In genomic region chr9:137187386-137187785, GRCh38 we compare ENCODE assay signal across 8 cellular contexts. TPM values are rescaled to one million over a fixed set of nuclear protein-coding genes. Genes with fewer than 3 reads are reported as not detected.
DNase-seq lines count a peak whose midpoint lies in the region; ATAC-seq and TF ChIP-seq lines count a peak whose summit lies in the region.

No MANE protein-coding gene starts in this region.

- DNase-seq in right atrium auricular region (ENCODE audit: low spot score) (no peak), Right ventricle myocardium inferior (ENCODE audit: missing footprints) (no peak), mammary epithelial cell (no peak), COLO668 (lab: John Stamatoyannopoulos, UW; ENCODE audit: unreplicated experiment) (no peak)

- H3K27me3 ChIP-seq in right atrium auricular region (no peaks in the 10 kb centered on the region), mammary epithelial cell (ENCODE audit: insufficient read depth, low read length) (no peaks in the 10 kb centered on the region), mucosa of stomach (ENCODE audit: control insufficient read depth, insufficient read depth, low read length) (no peaks in the 10 kb centered on the region)

- H3K9ac ChIP-seq in mammary epithelial cell (ENCODE audit: insufficient read depth, low read length) (peak overlapping the region; percentile 16), mucosa of stomach (ENCODE audit: low read length) (peak overlapping the region; percentile 89)

- H3K27ac ChIP-seq in right atrium auricular region, result no peak overlapping the region
- H3K27ac ChIP-seq in mammary epithelial cell (ENCODE audit: insufficient read depth, low read depth, low read length), result no peak overlapping the region

- ATAC-seq in Right ventricle myocardium inferior (no peak), HG02642 (IDR thresholded peaks at IDR 0.05; ENCODE audit: poor library complexity, unreplicated experiment) (no peak), HG03460 (IDR thresholded peaks at IDR 0.05; ENCODE audit: unreplicated experiment) (no peak), GM21723 (IDR thresholded peaks at IDR 0.05; ENCODE audit: unreplicated experiment) (no peak)

- no peaks in the 10 kb centered on the region for H3K9me3 ChIP-seq in right atrium auricular region
- no peaks in the 10 kb centered on the region for H3K9me3 ChIP-seq in mammary epithelial cell (replicated peaks; ENCODE audit: insufficient read depth, low read length)
- no peaks in the 10 kb centered on the region for H3K9me3 ChIP-seq in mucosa of stomach (ENCODE audit: control insufficient read depth, low read length)

- peaks cover 55% of the 10 kb centered on the region for H3K79me2 ChIP-seq in mammary epithelial cell (ENCODE audit: insufficient read depth, low read length)

- peak overlapping the region; percentile 84 to 98 for H3K4me3 ChIP-seq in right atrium auricular region
- peak overlapping the region; percentile 87 to 98 (median 92) for H3K4me3 ChIP-seq in mammary epithelial cell (replicated peaks in 1 of 3; ENCODE audit: insufficient read depth in 1 of 3, low read depth in 2 of 3, low read length in 3 of 3)
- H3K4me3 ChIP-seq in mucosa of stomach (ENCODE audit: low read length), result peak overlapping the region; percentile 91

- CTCF ChIA-PET in mammary epithelial cell (lab: Charles Lee; ENCODE audit: low non-redundant PET), result no interaction called here

- H3K4me2 ChIP-seq in mammary epithelial cell (ENCODE audit: insufficient read depth, low read depth, low read length), result peak overlapping the region; percentile 91

- intact Hi-C loops in Right ventricle myocardium inferior (cut with DNase I), result loop anchor here (5.0 kb wide), 2 partner anchors 50 to 60 kb away; no protein-coding TSS in a partner anchor
- intact Hi-C loops in mammary epithelial cell (cut with micrococcal nuclease), result no loop called here

- BruUV-seq in mammary epithelial cell (replicated peaks; lab: Mats Ljungman, UMichigan), result no TSS peak

- dilution Hi-C loops in mammary epithelial cell (cut with HindIII; ENCODE audit: low sequenced_read_pairs), result no loop called here

- 74% methylated on average over 13 of the region's 15 CpGs for WGBS in mammary epithelial cell (ENCODE audit: low coverage, missing lambda C conversion rate)

- H2AFZ ChIP-seq in mammary epithelial cell (ENCODE audit: low read depth, low read length), result no peak overlapping the region

- H3K4me1 ChIP-seq in right atrium auricular region (peaks cover 0 to 43% of the 10 kb centered on the region in 2 donors), mammary epithelial cell (ENCODE audit: insufficient read depth, low read length) (peaks cover 28% of the 10 kb centered on the region), mucosa of stomach (ENCODE audit: control insufficient read depth, insufficient read depth, low read length) (peaks cover 32% of the 10 kb centered on the region)

- no peak for TF ChIP-seq CTCF in right atrium auricular region (IDR thresholded peaks at IDR 0.05)
- TF ChIP-seq CTCF in mammary epithelial cell (conservative IDR thresholded peaks at IDR 0.05 in 1 of 2, IDR thresholded peaks at IDR 0.05 in 1 of 2; ENCODE audit: extremely low read depth in 1 of 2, insufficient read depth in 1 of 2, low read depth in 1 of 2, low read length in 2 of 2), result no peak

- in situ Hi-C loops in mammary epithelial cell (cut with MboI; ENCODE audit: low sequenced_read_pairs in 2 of 2), result loop anchor here in 1 of 2 donors (5.0 kb wide), 1 partner anchor 40 kb away; the partner anchor contains the start of genes CYSRT1 and RNF224

- H3K36me3 ChIP-seq in right atrium auricular region (peaks cover 47% of the 10 kb centered on the region), mammary epithelial cell (ENCODE audit: insufficient read depth, low read length) (no peaks in the 10 kb centered on the region), mucosa of stomach (ENCODE audit: control insufficient read depth, insufficient read depth, low read length) (peaks cover 11% of the 10 kb centered on the region)

- peaks cover 2% of the 10 kb centered on the region for H4K20me1 ChIP-seq in mammary epithelial cell (ENCODE audit: insufficient read depth, low read length)

RNA-seq across cellular contexts. Expression of gene ANAPC2, which starts 1.0 kb away (rescaled TPM):
- total RNA-seq in right atrium auricular region (10 to 100 TPM; 10.8 to 12.1 TPM), Right ventricle myocardium inferior (35.0 TPM), mammary epithelial cell (10 to 100 TPM; 15.5 to 45.3 TPM)
- 16.7 TPM for polyA plus RNA-seq in mammary epithelial cell
- polyA minus RNA-seq in mammary epithelial cell, result 8.6 TPM

RNA-seq across cellular contexts. Expression of gene SSNA1, which starts 1.1 kb away (rescaled TPM):
- total RNA-seq in right atrium auricular region, result 10 to 100 TPM; 67.1 to 72.0 TPM
- 70.7 TPM for total RNA-seq in Right ventricle myocardium inferior
- 10 to 100 TPM; 36.2 to 70.2 TPM for total RNA-seq in mammary epithelial cell
- polyA plus RNA-seq in mammary epithelial cell, result 88.5 TPM
- 35.8 TPM for polyA minus RNA-seq in mammary epithelial cell

RNA-seq across cellular contexts. Expression of gene TPRN, which starts 13.2 kb away (rescaled TPM):
- total RNA-seq in right atrium auricular region, result 1 to 10 TPM; 6.4 to 6.8 TPM
- total RNA-seq in Right ventricle myocardium inferior, result 27.9 TPM
- total RNA-seq in mammary epithelial cell, result 10 to 100 TPM in 1 of 2 donors, 1 to 10 TPM in 1; 4.0 to 10.5 TPM
- 3.3 TPM for polyA plus RNA-seq in mammary epithelial cell
- 1.7 TPM for polyA minus RNA-seq in mammary epithelial cell

RNA-seq across cellular contexts. Expression of gene TMEM210, which starts 15.5 kb away (rescaled TPM):
- not detected for total RNA-seq in right atrium auricular region
- not detected for total RNA-seq in Right ventricle myocardium inferior
- total RNA-seq in mammary epithelial cell, result not detected
- polyA plus RNA-seq in mammary epithelial cell, result not detected
- polyA minus RNA-seq in mammary epithelial cell, result not detected

RNA-seq across cellular contexts. Expression of gene LRRC26, which starts 17.5 kb away (rescaled TPM):
- not detected for total RNA-seq in right atrium auricular region
- total RNA-seq in Right ventricle myocardium inferior, result not detected
- total RNA-seq in mammary epithelial cell, result under 1 TPM in 1 of 2 donors, not detected in 1; 0.17 TPM
- not detected for polyA plus RNA-seq in mammary epithelial cell
- polyA minus RNA-seq in mammary epithelial cell, result not detected
